ENCODE assay signal across 23 cellular contexts in the genomic region with DNA sequence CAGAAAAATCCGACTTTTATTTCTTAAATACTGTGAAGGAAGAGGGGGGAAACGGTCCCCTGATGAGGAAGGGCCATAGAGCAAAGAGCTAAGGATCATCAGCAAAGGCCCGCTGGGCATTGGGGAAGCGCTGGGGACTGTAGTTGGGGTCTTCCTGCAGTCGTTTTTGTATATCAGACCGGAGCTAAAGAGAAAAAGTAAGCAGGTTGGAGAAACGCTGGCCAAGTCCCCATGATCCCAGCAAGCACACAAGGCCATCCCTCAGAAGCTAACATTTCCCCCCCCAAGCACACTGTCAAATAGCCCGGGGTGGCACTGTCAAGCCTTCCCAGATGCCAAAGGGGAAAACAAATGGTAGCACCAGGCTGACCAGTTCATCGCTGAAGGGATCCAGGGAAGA. TPM values are rescaled to one million over a fixed set of nuclear protein-coding genes. Genes with fewer than 3 reads are reported as not detected.
DNase-seq lines count a peak whose midpoint lies in the region; ATAC-seq and TF ChIP-seq lines count a peak whose summit lies in the region.
"Had no signal": no experiment of that assay in that cellular context is flagged by ENCODE, and none has a peak within 500 bp of the region (broad histone marks: within the 10 kb centered on the region; RNA-seq: fewer than 3 reads in every experiment).

No MANE protein-coding gene starts in this region.

- no peak for TF ChIP-seq EP300 in sigmoid colon (IDR thresholded peaks at IDR 0.05)

- no peak for DNase-seq in activated CD4-positive, alpha-beta T cell treated with anti-CD3 and anti-CD28 coated beads, Interleukin-2, amount 10 ng/mL, durations not matched to agents 24 days and 14 days
- DNase-seq in activated CD4-positive, alpha-beta T cell treated with anti-CD3 and anti-CD28 coated beads, Interleukin-2, amount 10 ng/mL, durations not matched to agents 7 days and 5 days = no peak
- no peak for DNase-seq in central memory CD8-positive, alpha-beta T cell (ENCODE audit: low spot score in 2 of 2)
- no peak for DNase-seq in caudate nucleus (lab: John Stamatoyannopoulos, UW)
- no peak for DNase-seq in sigmoid colon
- DNase-seq in NCI-H1417 treated with DMSO at 0.1 percent for 48 hours (lab: John Stamatoyannopoulos, UW) = no peak
- DNase-seq: activated CD4-positive, alpha-beta T cell treated with anti-CD3 and anti-CD28 coated beads, Interleukin-2, amount 50 U/mL, for 1 hour; cortex of kidney; DMS53; KG1; NCI-H1436; NCI-H446; SJCRH30; stomach had no signal

- H3K9me3 ChIP-seq in skeletal muscle tissue (ENCODE audit: control insufficient read depth in 3 of 3, low read length in 3 of 3) = no peaks in the 10 kb centered on the region
- H3K9me3 ChIP-seq in sigmoid colon = no peaks in the 10 kb centered on the region
- H3K9me3 ChIP-seq: ascending aorta, gastroesophageal sphincter, SJCRH30, stomach had no signal

- H3K4me1 ChIP-seq in skeletal muscle tissue (ENCODE audit: control insufficient read depth in 3 of 3, insufficient read depth in 3 of 3, low read length in 3 of 3) (peaks cover 0 to 6% (median 4%) of the 10 kb centered on the region in 3 donors), sigmoid colon (no peaks in the 10 kb centered on the region)
- H3K4me1 ChIP-seq: ascending aorta, gastroesophageal sphincter, parathyroid adenoma, SJCRH30, stomach had no signal

- 82 to 89% methylated on average over 9 of the region's 9 CpGs for WGBS in sigmoid colon, 2 donors

- peak overlapping the region; percentile 13 for H3K27ac Mint-ChIP-seq in activated CD4-positive, alpha-beta T cell treated with anti-CD3 and anti-CD28 coated beads, Interleukin-2, amount 10 ng/mL, durations not matched to agents 24 days and 14 days
- no peak overlapping the region for H3K27ac Mint-ChIP-seq in activated CD4-positive, alpha-beta T cell treated with anti-CD3 and anti-CD28 coated beads, Interleukin-2, amount 10 ng/mL, durations not matched to agents 7 days and 5 days
- peak overlapping the region; percentile 71 for H3K27ac Mint-ChIP-seq in central memory CD8-positive, alpha-beta T cell (ENCODE audit: low read depth)

- H3K4me1 Mint-ChIP-seq in activated CD4-positive, alpha-beta T cell treated with anti-CD3 and anti-CD28 coated beads, Interleukin-2, amount 10 ng/mL, durations not matched to agents 24 days and 14 days = peaks cover 9% of the 10 kb centered on the region
- H3K4me1 Mint-ChIP-seq in activated CD4-positive, alpha-beta T cell treated with anti-CD3 and anti-CD28 coated beads, Interleukin-2, amount 10 ng/mL, durations not matched to agents 7 days and 5 days = peaks cover 4% of the 10 kb centered on the region
- peaks cover 6% of the 10 kb centered on the region for H3K4me1 Mint-ChIP-seq in central memory CD8-positive, alpha-beta T cell

- H3K4me3 ChIP-seq in skeletal muscle tissue (ENCODE audit: low read length in 3 of 3) (no peak overlapping the region), sigmoid colon (no peak overlapping the region)
- H3K4me3 ChIP-seq: ascending aorta, gastroesophageal sphincter, SJCRH30, stomach had no signal

- H3K36me3 Mint-ChIP-seq in activated CD4-positive, alpha-beta T cell treated with anti-CD3 and anti-CD28 coated beads, Interleukin-2, amount 10 ng/mL, durations not matched to agents 24 days and 14 days (ENCODE audit: low read depth) = peaks cover 71% of the 10 kb centered on the region
- peaks cover 54% of the 10 kb centered on the region for H3K36me3 Mint-ChIP-seq in activated CD4-positive, alpha-beta T cell treated with anti-CD3 and anti-CD28 coated beads, Interleukin-2, amount 10 ng/mL, durations not matched to agents 7 days and 5 days (ENCODE audit: low read depth)
- peaks cover 62% of the 10 kb centered on the region for H3K36me3 Mint-ChIP-seq in central memory CD8-positive, alpha-beta T cell (ENCODE audit: insufficient read depth)

- no peaks in the 10 kb centered on the region for H3K27me3 ChIP-seq in skeletal muscle tissue (ENCODE audit: control insufficient read depth in 3 of 3, insufficient read depth in 3 of 3, low read length in 3 of 3)
- no peaks in the 10 kb centered on the region for H3K27me3 ChIP-seq in sigmoid colon
- H3K27me3 ChIP-seq: ascending aorta, gastroesophageal sphincter, SJCRH30, stomach had no signal

- ATAC-seq in central memory CD8-positive, alpha-beta T cell (replicated peaks; ENCODE audit: extremely low read depth, poor library complexity, severe bottlenecking) = no peak
- ATAC-seq: gastroesophageal sphincter, left lobe of liver had no signal

- intact Hi-C loops in activated CD4-positive, alpha-beta T cell treated with anti-CD3 and anti-CD28 coated beads, Interleukin-2, amount 10 ng/mL, durations not matched to agents 24 days and 14 days (cut with micrococcal nuclease) = no loop called here
- intact Hi-C loops in sigmoid colon (cut with DNase I) = no loop called here

- no peak for TF ChIP-seq CTCF in sigmoid colon (IDR thresholded peaks at IDR 0.05)

- H3K27me3 Mint-ChIP-seq in activated CD4-positive, alpha-beta T cell treated with anti-CD3 and anti-CD28 coated beads, Interleukin-2, amount 10 ng/mL, durations not matched to agents 24 days and 14 days = no peaks in the 10 kb centered on the region
- no peaks in the 10 kb centered on the region for H3K27me3 Mint-ChIP-seq in activated CD4-positive, alpha-beta T cell treated with anti-CD3 and anti-CD28 coated beads, Interleukin-2, amount 10 ng/mL, durations not matched to agents 7 days and 5 days
- no peaks in the 10 kb centered on the region for H3K27me3 Mint-ChIP-seq in central memory CD8-positive, alpha-beta T cell
- H3K27me3 Mint-ChIP-seq: activated T-helper 17 cell treated with anti-CD3 and anti-CD28 coated beads, Interleukin-2, amount 50 U/mL, for 72 hours had no signal

- POLR2A ChIA-PET in activated CD4-positive, alpha-beta T cell treated with anti-CD3 and anti-CD28 coated beads, Interleukin-2, amount 10 ng/mL, durations not matched to agents 7 days and 5 days (lab: Charles Lee) = no interaction called here

- TF ChIP-seq POLR2A in sigmoid colon (IDR thresholded peaks at IDR 0.05) = no peak

- H3K4me3 Mint-ChIP-seq in activated CD4-positive, alpha-beta T cell treated with anti-CD3 and anti-CD28 coated beads, Interleukin-2, amount 10 ng/mL, durations not matched to agents 24 days and 14 days = no peak overlapping the region
- no peak overlapping the region for H3K4me3 Mint-ChIP-seq in activated CD4-positive, alpha-beta T cell treated with anti-CD3 and anti-CD28 coated beads, Interleukin-2, amount 10 ng/mL, durations not matched to agents 7 days and 5 days
- no peak overlapping the region for H3K4me3 Mint-ChIP-seq in central memory CD8-positive, alpha-beta T cell

- H3K9ac ChIP-seq in skeletal muscle tissue (ENCODE audit: low read depth in 1 of 3, low read length in 3 of 3) = no peak overlapping the region
- H3K9ac ChIP-seq: parathyroid adenoma had no signal

- CTCF ChIA-PET in activated CD4-positive, alpha-beta T cell treated with anti-CD3 and anti-CD28 coated beads, Interleukin-2, amount 10 ng/mL, durations not matched to agents 7 days and 5 days (lab: Charles Lee) = interaction anchor here (1.0 to 1.2 kb wide), 3 partner anchors 9 to 59 kb away, joined by 3 read pairs; no protein-coding TSS in a partner anchor

- H3K36me3 ChIP-seq in skeletal muscle tissue (ENCODE audit: control insufficient read depth in 3 of 3, insufficient read depth in 3 of 3, low read length in 3 of 3) (peaks cover 81 to 90% (median 88%) of the 10 kb centered on the region in 3 donors), sigmoid colon (peaks cover 69 to 96% (median 89%) of the 10 kb centered on the region in 4 donors)

- H3K27ac ChIP-seq in skeletal muscle tissue (ENCODE audit: low read depth, low read length) = peak overlapping the region; percentile 25
- no peak overlapping the region for H3K27ac ChIP-seq in caudate nucleus (ENCODE audit: low read depth, low read length)
- no peak overlapping the region for H3K27ac ChIP-seq in sigmoid colon
- H3K27ac ChIP-seq: ascending aorta, C4-2B, parathyroid adenoma, SJCRH30, stomach had no signal

- H3K9me3 Mint-ChIP-seq in activated CD4-positive, alpha-beta T cell treated with anti-CD3 and anti-CD28 coated beads, Interleukin-2, amount 10 ng/mL, durations not matched to agents 24 days and 14 days = no peaks in the 10 kb centered on the region
- H3K9me3 Mint-ChIP-seq in activated CD4-positive, alpha-beta T cell treated with anti-CD3 and anti-CD28 coated beads, Interleukin-2, amount 10 ng/mL, durations not matched to agents 7 days and 5 days = no peaks in the 10 kb centered on the region
- no peaks in the 10 kb centered on the region for H3K9me3 Mint-ChIP-seq in central memory CD8-positive, alpha-beta T cell
- H3K9me3 Mint-ChIP-seq: activated T-helper 17 cell treated with anti-CD3 and anti-CD28 coated beads, Interleukin-2, amount 50 U/mL, for 72 hours had no signal

RNA-seq across cellular contexts. Expression of gene BAG6, which starts 13.4 kb away (rescaled TPM):
- total RNA-seq in activated CD4-positive, alpha-beta T cell treated with anti-CD3 and anti-CD28 coated beads, Interleukin-2, amount 10 ng/mL, durations not matched to agents 24 days and 14 days = 324 and 342 TPM in 2 replicates
- 100 to 1,000 TPM; 268 to 286 TPM for total RNA-seq in activated CD4-positive, alpha-beta T cell treated with anti-CD3 and anti-CD28 coated beads, Interleukin-2, amount 10 ng/mL, durations not matched to agents 7 days and 5 days
- 777 TPM for polyA plus RNA-seq in PFSK-1 (2012; ENCODE audit: insufficient read length, low read depth)
- total RNA-seq in skeletal muscle tissue = 118 TPM
- 100 to 1,000 TPM; 119 to 218 (median 144) TPM for total RNA-seq in sigmoid colon
- polyA plus RNA-seq in sigmoid colon = 100 to 1,000 TPM in 2 of 3 donors, 10 to 100 TPM in 1; 99.7 to 231 (median 133) TPM

RNA-seq across cellular contexts. Expression of gene APOM, which starts 16.7 kb away (rescaled TPM):
- 2.5 and 3.4 TPM in 2 replicates for total RNA-seq in activated CD4-positive, alpha-beta T cell treated with anti-CD3 and anti-CD28 coated beads, Interleukin-2, amount 10 ng/mL, durations not matched to agents 24 days and 14 days
- total RNA-seq in activated CD4-positive, alpha-beta T cell treated with anti-CD3 and anti-CD28 coated beads, Interleukin-2, amount 10 ng/mL, durations not matched to agents 7 days and 5 days = 1 to 10 TPM; 3.9 to 4.5 TPM
- polyA plus RNA-seq in PFSK-1 (2012; ENCODE audit: insufficient read length, low read depth) = 0.67 TPM
- total RNA-seq in skeletal muscle tissue = 1.0 TPM
- 1 to 10 TPM in 3 of 4 donors, not detected in 1; 3.3 to 7.2 (median 3.6) TPM for total RNA-seq in sigmoid colon
- polyA plus RNA-seq in sigmoid colon = 1 to 10 TPM; 2.3 to 3.6 (median 3.6) TPM
- total RNA-seq: ascending aorta had no signal

RNA-seq across cellular contexts. Expression of gene PRRC2A, which starts 18.5 kb away (rescaled TPM):
- 290 and 303 TPM in 2 replicates for total RNA-seq in activated CD4-positive, alpha-beta T cell treated with anti-CD3 and anti-CD28 coated beads, Interleukin-2, amount 10 ng/mL, durations not matched to agents 24 days and 14 days
- 100 to 1,000 TPM; 240 to 246 TPM for total RNA-seq in activated CD4-positive, alpha-beta T cell treated with anti-CD3 and anti-CD28 coated beads, Interleukin-2, amount 10 ng/mL, durations not matched to agents 7 days and 5 days
- 271 TPM for polyA plus RNA-seq in PFSK-1 (2012; ENCODE audit: insufficient read length, low read depth)
- total RNA-seq in skeletal muscle tissue = 30.8 TPM
- 10 to 100 TPM; 42.1 to 90.8 (median 54.2) TPM for total RNA-seq in sigmoid colon
- polyA plus RNA-seq in sigmoid colon = 100 to 1,000 TPM in 1 of 3 donors, 10 to 100 TPM in 2; 28.8 to 109 (median 32.1) TPM

RNA-seq across cellular contexts. Expression of gene C6orf47, which starts 21.5 kb away (rescaled TPM):
- 16.8 and 17.9 TPM in 2 replicates for total RNA-seq in activated CD4-positive, alpha-beta T cell treated with anti-CD3 and anti-CD28 coated beads, Interleukin-2, amount 10 ng/mL, durations not matched to agents 24 days and 14 days
- 10 to 100 TPM; 20.2 to 20.9 TPM for total RNA-seq in activated CD4-positive, alpha-beta T cell treated with anti-CD3 and anti-CD28 coated beads, Interleukin-2, amount 10 ng/mL, durations not matched to agents 7 days and 5 days
- 14.8 TPM for polyA plus RNA-seq in PFSK-1 (2012; ENCODE audit: insufficient read length, low read depth)
- total RNA-seq in skeletal muscle tissue (18.3 TPM), sigmoid colon (10 to 100 TPM; 25.0 to 31.3 (median 26.7) TPM)
- polyA plus RNA-seq in sigmoid colon = 10 to 100 TPM; 22.2 to 32.6 (median 24.5) TPM

RNA-seq across cellular contexts. Expression of gene AIF1, which starts 24.0 kb away (rescaled TPM):
- 68.2 and 69.6 TPM in 2 replicates for total RNA-seq in activated CD4-positive, alpha-beta T cell treated with anti-CD3 and anti-CD28 coated beads, Interleukin-2, amount 10 ng/mL, durations not matched to agents 24 days and 14 days
- 10 to 100 TPM; 48.0 to 54.2 TPM for total RNA-seq in activated CD4-positive, alpha-beta T cell treated with anti-CD3 and anti-CD28 coated beads, Interleukin-2, amount 10 ng/mL, durations not matched to agents 7 days and 5 days
- polyA plus RNA-seq in PFSK-1 (2012; ENCODE audit: insufficient read length, low read depth) = not detected
- total RNA-seq in skeletal muscle tissue (19.8 TPM), sigmoid colon (10 to 100 TPM; 12.5 to 59.6 (median 36.9) TPM)
- polyA plus RNA-seq in sigmoid colon = 100 to 1,000 TPM in 2 of 3 donors, 10 to 100 TPM in 1; 61.8 to 133 (median 114) TPM
- total RNA-seq: epithelial cell of proximal tubule, SJCRH30 had no signal
